Comparison of ENCODE assay signal across 24 cellular contexts in genomic region chr14:101069666-101070362, GRCh38.
DNase-seq lines count a peak whose midpoint lies in the region; ATAC-seq and TF ChIP-seq lines count a peak whose summit lies in the region.
"Had no signal": no experiment of that assay in that cellular context is flagged by ENCODE, and none has a peak within 500 bp of the region (broad histone marks: within the 10 kb centered on the region; RNA-seq: fewer than 3 reads in every experiment).

No MANE protein-coding gene starts in this region.

- WGBS in heart left ventricle, 4 donors = 87 to 95% (median 92%) methylated on average over 11 of the region's 11 CpGs
- 87 to 90% (median 88%) methylated on average over 11 of the region's 11 CpGs for WGBS in ovary, 3 donors

- ATAC-seq in heart left ventricle = no peak
- ATAC-seq in Right ventricle myocardium superior (ENCODE audit: poor library complexity) = no peak
- ATAC-seq: esophagus mucosa, GM12878, T-cell had no signal

- TF ChIP-seq POLR2A in heart left ventricle (IDR thresholded peaks at IDR 0.05) (no peak), ovary (IDR thresholded peaks at IDR 0.05) (no peak)

- no peaks in the 10 kb centered on the region for H3K9me3 ChIP-seq in heart left ventricle
- no peaks in the 10 kb centered on the region for H3K9me3 ChIP-seq in ovary

- CTCF ChIA-PET in MCF 10A (lab: Yijun Ruan, JAX) = interaction anchor here (0.6 to 0.7 kb wide), 2 partner anchors 219 to 1121 kb away, joined by 4 read pairs; no protein-coding TSS in a partner anchor

- H3K27me3 Mint-ChIP-seq in MCF 10A (ENCODE audit: insufficient read depth, unreplicated experiment) = no peaks in the 10 kb centered on the region

- H3K27ac ChIP-seq in heart left ventricle = no peak overlapping the region
- H3K27ac ChIP-seq in coronary artery = no peak overlapping the region
- H3K27ac ChIP-seq in ovary = no peak overlapping the region

- H3K27ac Mint-ChIP-seq in MCF 10A (ENCODE audit: low read depth, unreplicated experiment) = no peak overlapping the region
- H3K27ac Mint-ChIP-seq: activated naive CD4-positive, alpha-beta T cell treated with anti-CD3 and anti-CD28 coated beads for 36 hours; CD4-positive, alpha-beta memory T cell; nephron progenitor cell; T-cell had no signal

- H3K27me3 ChIP-seq in heart left ventricle (peaks cover 0 to 25% (median 2%) of the 10 kb centered on the region in 9 donors), ovary (no peaks in the 10 kb centered on the region)

- TF ChIP-seq CTCF in heart left ventricle (IDR thresholded peaks at IDR 0.05) (no peak), coronary artery (IDR thresholded peaks at IDR 0.05) (no peak), ovary (IDR thresholded peaks at IDR 0.05) (no peak), MCF 10A (IDR thresholded peaks at IDR 0.05; ENCODE audit: unreplicated experiment) (no peak)

- peaks cover 8% of the 10 kb centered on the region for H3K4me1 Mint-ChIP-seq in MCF 10A (ENCODE audit: insufficient read depth, unreplicated experiment)
- H3K4me1 Mint-ChIP-seq: CD4-positive, alpha-beta memory T cell; T-cell had no signal

- H3K36me3 ChIP-seq in heart left ventricle (no peaks in the 10 kb centered on the region), ovary (no peaks in the 10 kb centered on the region)

- no peak for TF ChIP-seq EP300 in ovary (IDR thresholded peaks at IDR 0.05)

- H3K4me3 ChIP-seq in heart left ventricle (no peak overlapping the region), coronary artery (no peak overlapping the region), ovary (no peak overlapping the region)
- H3K4me3 ChIP-seq: GM12878 had no signal

- no TSS peak for BruUV-seq in MCF 10A (replicated peaks; lab: Mats Ljungman, UMichigan)

- H3K4me1 ChIP-seq in heart left ventricle = no peaks in the 10 kb centered on the region
- H3K4me1 ChIP-seq in ovary (ENCODE audit: insufficient read depth) = no peaks in the 10 kb centered on the region

- intact Hi-C loops in heart left ventricle (cut with DNase I) (no loop called here), Right ventricle myocardium superior (cut with DNase I) (no loop called here), ovary (cut with DNase I) (loop anchor here in 2 of 4 donors (10.0 kb wide), 1 partner anchor 495 kb away; the partner anchor contains the start of gene DIO3 (in 2 of the 2)), MCF 10A (cut with micrococcal nuclease) (loop anchor here (5.0 kb wide), 1 partner anchor 168 kb away; the partner anchor contains the start of gene RTL1)

- no peak overlapping the region for H3K4me3 Mint-ChIP-seq in MCF 10A (ENCODE audit: unreplicated experiment)
- H3K4me3 Mint-ChIP-seq: activated naive CD4-positive, alpha-beta T cell treated with anti-CD3 and anti-CD28 coated beads for 36 hours; CD4-positive, alpha-beta memory T cell; nephron progenitor cell; T-cell had no signal

- H3K9me3 Mint-ChIP-seq in MCF 10A (ENCODE audit: unreplicated experiment) = no peaks in the 10 kb centered on the region
- H3K9me3 Mint-ChIP-seq: activated naive CD4-positive, alpha-beta T cell treated with anti-CD3 and anti-CD28 coated beads for 36 hours; T-cell had no signal

- POLR2A ChIA-PET in MCF 10A (lab: Yijun Ruan, JAX) = no interaction called here

- H3K36me3 Mint-ChIP-seq in MCF 10A (ENCODE audit: insufficient read depth, unreplicated experiment) = no peaks in the 10 kb centered on the region
- H3K36me3 Mint-ChIP-seq: CD4-positive, alpha-beta memory T cell; T-cell had no signal

- DNase-seq in heart left ventricle = peak in 3 of 5 donors; percentile 2 to 27 (median 8)
- DNase-seq in Right ventricle myocardium superior = no peak
- DNase-seq in coronary artery (ENCODE audit: low spot score) = peak; percentile 45
- DNase-seq in ovary = peak in 4 of 5 donors; percentile 0 to 14 (median 4)
- DNase-seq in ureter (ENCODE audit: low spot score) = peak; percentile 31
- no peak for DNase-seq in SHP77 (lab: John Stamatoyannopoulos, UW)
- DNase-seq in MCF 10A (ENCODE audit: unreplicated experiment) = no peak
- DNase-seq in anterior cingulate cortex (lab: John Stamatoyannopoulos, UW) = no peak
- DNase-seq: activated CD4-positive, alpha-beta T cell treated with anti-CD3 and anti-CD28 coated beads for 48 hours; activated naive CD4-positive, alpha-beta T cell treated with anti-CD3 and anti-CD28 coated beads for 36 hours; CD4-positive, alpha-beta memory T cell; cerebellar nuclear complex; effector CD8-positive, alpha-beta T cell; GF-D8; KBM-7; kidney glomerular epithelial cell; NCI-H187; NCI-H82; nephron progenitor cell; OCI-M1; SIG-M5 had no signal

Comparison
In these comparisons a context has a peak if more than half of its experiments do, and no peak if none do; other contexts are left out.
1. DNase-seq: peak in heart left ventricle (3 of 5), coronary artery (single experiment), ovary (4 of 5) and ureter (single experiment); none in Right ventricle myocardium superior (single experiment), SHP77 (0 of 2), MCF 10A (single experiment) and anterior cingulate cortex (0 of 58).